Comparison of ENCODE assay signal across 2 cellular contexts in genomic region chr17:40015005-40015997, GRCh38.
TF ChIP-seq lines count a peak whose summit lies in the region.

CSF3 (plus strand) TSS chr17:40015440; CDS start chr17:40015475, 35 bp downstream.

TF ChIP-seq in H1, 55 proteins besides CTCF, POLR2A, EP300 and RAD21 (continued from another document):
- no peak for TF ChIP-seq ASH2L (IDR thresholded peaks at IDR 0.05; ENCODE audit: low read length)
- no peak for TF ChIP-seq PHF8 (conservative IDR thresholded peaks at IDR 0.05; ENCODE audit: low read depth, low read length)
- no peak for TF ChIP-seq POLR2AphosphoS5 (IDR thresholded peaks at IDR 0.05; ENCODE audit: low read depth, low read length)
- no peak for TF ChIP-seq KDM5A (IDR thresholded peaks at IDR 0.05; ENCODE audit: low read length)
- no peak for TF ChIP-seq BACH1 (IDR thresholded peaks at IDR 0.05; ENCODE audit: low read length)
TF ChIP-seq in H1: peak in this region for 0.

TF ChIP-seq in WTC11, 78 proteins besides CTCF, POLR2A, EP300 and RAD21 (continued from another document):
- no peak for TF ChIP-seq ATF3 (CRISPR knock-in tag; conservative IDR thresholded peaks at IDR 0.05)
- no peak for TF ChIP-seq SP1 (CRISPR knock-in tag; conservative IDR thresholded peaks at IDR 0.05)
- no peak for TF ChIP-seq FOXJ3 (CRISPR knock-in tag; IDR thresholded peaks at IDR 0.05; ENCODE audit: borderline replicate concordance)
- TF ChIP-seq MYBL2 (CRISPR knock-in tag; IDR thresholded peaks at IDR 0.05) = no peak
- TF ChIP-seq AFF4 (CRISPR knock-in tag; IDR thresholded peaks at IDR 0.05; ENCODE audit: borderline replicate concordance) = no peak
- no peak for TF ChIP-seq MLX (CRISPR knock-in tag; IDR thresholded peaks at IDR 0.05)
- TF ChIP-seq ETV6 (CRISPR knock-in tag; IDR thresholded peaks at IDR 0.05) = no peak
- TF ChIP-seq ZNF281 (CRISPR knock-in tag; IDR thresholded peaks at IDR 0.05) = no peak
- no peak for TF ChIP-seq MAX (CRISPR knock-in tag; IDR thresholded peaks at IDR 0.05)
